Comparison of ENCODE assay signal across 8 cellular contexts in genomic region chr20:1469925-1470571, GRCh38. TPM values are rescaled to one million over a fixed set of nuclear protein-coding genes. Genes with fewer than 3 reads are reported as not detected.
DNase-seq lines count a peak whose midpoint lies in the region; ATAC-seq and TF ChIP-seq lines count a peak whose summit lies in the region.

No MANE protein-coding gene starts in this region.

- intact Hi-C loops in lower lobe of right lung (cut with DNase I) = no loop called here
- intact Hi-C loops in upper lobe of right lung (cut with DNase I) = no loop called here

- peak overlapping the region; percentile 4 for H3K27ac ChIP-seq in lower lobe of right lung
- H3K27ac ChIP-seq in upper lobe of right lung = no peak overlapping the region

- ATAC-seq in lower lobe of right lung (peak; percentile 52 to 64), upper lobe of right lung (peak; percentile 59), HG02938 (IDR thresholded peaks at IDR 0.05; ENCODE audit: unreplicated experiment) (no peak)

- peaks cover 35% of the 10 kb centered on the region for H3K4me1 ChIP-seq in lower lobe of right lung
- H3K4me1 ChIP-seq in upper lobe of right lung = peaks cover 14% of the 10 kb centered on the region

- H3K27me3 ChIP-seq in lower lobe of right lung (ENCODE audit: low read depth) = no peaks in the 10 kb centered on the region
- H3K27me3 ChIP-seq in upper lobe of right lung = no peaks in the 10 kb centered on the region

- TF ChIP-seq CTCF in LNCaP clone FGC (IDR thresholded peaks at IDR 0.05; ENCODE audit: control insufficient read depth, extremely low read depth, insufficient read depth) = peak; percentile 95
- TF ChIP-seq CTCF in lower lobe of right lung (IDR thresholded peaks at IDR 0.05) = peak; percentile 65
- TF ChIP-seq CTCF in upper lobe of right lung (IDR thresholded peaks at IDR 0.05) = peak; percentile 67

- no peak overlapping the region for H3K4me3 ChIP-seq in LNCaP clone FGC (ENCODE audit: low read depth, low read length)
- no peak overlapping the region for H3K4me3 ChIP-seq in lower lobe of right lung
- H3K4me3 ChIP-seq in upper lobe of right lung = no peak overlapping the region

- H3K36me3 ChIP-seq in lower lobe of right lung (no peaks in the 10 kb centered on the region), upper lobe of right lung (no peaks in the 10 kb centered on the region)

- peak; percentile 13 for DNase-seq in stimulated activated CD4-positive, alpha-beta T cell treated with anti-CD3 and anti-CD28 coated beads, Interleukin-4, amount 100 ng/mL, for 24 hours
- DNase-seq in stimulated activated CD4-positive, alpha-beta T cell treated with anti-CD3 and anti-CD28 coated beads, Interleukin-4, amount 100 ng/mL, for 1 hour = no peak
- DNase-seq in LNCaP clone FGC (ENCODE audit: low read depth) = peak; percentile 99
- peak; percentile 100 for DNase-seq in RPMI7951 (ENCODE audit: low read depth)
- DNase-seq in dermis blood vessel endothelial cell = peak; percentile 96
- DNase-seq in lower lobe of right lung = peak; percentile 81
- peak; percentile 88 for DNase-seq in upper lobe of right lung

- no peaks in the 10 kb centered on the region for H3K9me3 ChIP-seq in lower lobe of right lung
- H3K9me3 ChIP-seq in upper lobe of right lung = no peaks in the 10 kb centered on the region

RNA-seq across cellular contexts. Expression of gene NSFL1C, which starts 3.4 kb away (rescaled TPM):
- 35.2 and 44.1 TPM in 2 replicates for total RNA-seq in RPMI7951 (2014; rRNA removed; shearing (Covaris generic))
- total RNA-seq in dermis blood vessel endothelial cell = 28.8 and 39.6 TPM in 2 replicates
- total RNA-seq in lower lobe of right lung = 73.8 TPM
- 73.4 TPM for total RNA-seq in upper lobe of right lung

RNA-seq across cellular contexts. Expression of gene SIRPB2, which starts 21.2 kb away (rescaled TPM):
- total RNA-seq in RPMI7951 (2014; rRNA removed; shearing (Covaris generic)) = not detected in 2 replicates
- total RNA-seq in dermis blood vessel endothelial cell (0.51 and 1.3 TPM in 2 replicates), lower lobe of right lung (32.2 TPM), upper lobe of right lung (14.3 TPM)
